Comparison of ENCODE assay signal across 20 cellular contexts in the genomic region with DNA sequence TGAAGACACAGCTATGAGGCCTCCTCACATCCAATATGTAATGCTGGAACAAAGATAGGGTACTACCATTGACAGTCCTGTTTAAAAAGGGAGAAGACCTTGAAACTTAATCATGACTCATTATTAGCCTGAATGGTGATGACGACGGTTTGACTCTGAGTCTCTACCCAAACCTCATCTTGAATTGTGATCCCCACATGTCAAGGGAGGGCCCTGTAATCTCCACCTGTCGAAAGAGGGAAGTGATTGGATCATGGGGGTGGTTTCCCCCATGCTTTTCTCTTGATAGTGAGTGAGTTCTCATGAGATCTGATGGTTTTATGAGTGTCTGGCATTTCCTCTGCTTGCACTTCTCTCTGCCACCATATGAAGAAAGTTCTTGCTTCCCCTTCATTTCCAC.
DNase-seq lines count a peak whose midpoint lies in the region; ATAC-seq and TF ChIP-seq lines count a peak whose summit lies in the region.
"Had no signal": no experiment of that assay in that cellular context is flagged by ENCODE, and none has a peak within 500 bp of the region (broad histone marks: within the 10 kb centered on the region; RNA-seq: fewer than 3 reads in every experiment).

No MANE protein-coding gene starts in this region.

- POLR2A ChIA-PET in naive thymus-derived CD4-positive, alpha-beta T cell (lab: Charles Lee): no interaction called here

- no peaks in the 10 kb centered on the region for H3K36me3 ChIP-seq in SK-N-MC (ENCODE audit: insufficient read depth, low read length)
- H3K36me3 ChIP-seq in smooth muscle cell (ENCODE audit: low read depth): no peaks in the 10 kb centered on the region
- no peaks in the 10 kb centered on the region for H3K36me3 ChIP-seq in naive thymus-derived CD4-positive, alpha-beta T cell (ENCODE audit: control insufficient read depth in 2 of 3, insufficient read depth in 3 of 3, low read length in 3 of 3)

- H3K79me2 ChIP-seq in smooth muscle cell (ENCODE audit: low read depth): no peaks in the 10 kb centered on the region

- H3K4me1 Mint-ChIP-seq in naive thymus-derived CD4-positive, alpha-beta T cell: no peaks in the 10 kb centered on the region

- H3K27me3 ChIP-seq in smooth muscle cell (ENCODE audit: low read depth): no peaks in the 10 kb centered on the region
- no peaks in the 10 kb centered on the region for H3K27me3 ChIP-seq in naive thymus-derived CD4-positive, alpha-beta T cell (ENCODE audit: control insufficient read depth in 2 of 2, insufficient read depth in 2 of 2, low read length in 2 of 2)

- H3K4me3 ChIP-seq in SK-N-MC (peak overlapping the region; percentile 52; the same call in 1 of the 2 replicates), smooth muscle cell (no peak overlapping the region)
- no peak overlapping the region for H3K4me3 ChIP-seq in naive thymus-derived CD4-positive, alpha-beta T cell (ENCODE audit: low read length)
- H3K4me3 ChIP-seq: PC-9 had no signal

- WGBS in smooth muscle cell (ENCODE audit: low lambda C conversion rate): 65% methylated on average over 3 of the region's 3 CpGs

- peaks cover 0 to 10% (median 6%) of the 10 kb centered on the region in 5 donors for H3K27me3 Mint-ChIP-seq in naive thymus-derived CD4-positive, alpha-beta T cell

- no peaks in the 10 kb centered on the region for H3F3A ChIP-seq in smooth muscle cell (ENCODE audit: low read depth)

- no peak overlapping the region for H3K4me2 ChIP-seq in smooth muscle cell
- H3K4me2 ChIP-seq: KMS-11, PC-9 had no signal

- H3K9me3 Mint-ChIP-seq in naive thymus-derived CD4-positive, alpha-beta T cell: peaks cover 0 to 6% (median 0%) of the 10 kb centered on the region in 11 donors

- H3K9ac ChIP-seq in SK-N-MC (ENCODE audit: insufficient read length) (no peak overlapping the region), smooth muscle cell (ENCODE audit: low read depth) (no peak overlapping the region)
- H3K9ac ChIP-seq: KMS-11 had no signal

- no peak overlapping the region for H2AFZ ChIP-seq in smooth muscle cell (ENCODE audit: low read depth)
- H2AFZ ChIP-seq: PC-9 had no signal

- DNase-seq in NOMO-1 treated with DMSO at 0.1 percent for 48 hours (lab: John Stamatoyannopoulos, UW; ENCODE audit: unreplicated experiment): peak; percentile 59
- DNase-seq in NOMO-1 treated with dmso at 0.1 percent for 144 hours (lab: John Stamatoyannopoulos, UW; ENCODE audit: unreplicated experiment): no peak
- DNase-seq in SK-N-MC (ENCODE audit: low read depth, low spot score): no peak
- DNase-seq in epithelial cell of prostate (ENCODE audit: low read depth, low spot score): no peak
- no peak for DNase-seq in smooth muscle cell (lab: John Stamatoyannopoulos, UW; ENCODE audit: unreplicated experiment)
- DNase-seq in naive thymus-derived CD4-positive, alpha-beta T cell: no peak
- DNase-seq: GF-D8, H7, NCI-H1417, NCI-H1694 treated with DMSO at 0.1 percent for 48 hours, NCI-H446, NCI-H526, PC-9, RPMI8226, SHP77 had no signal

- H4K20me1 ChIP-seq in smooth muscle cell (ENCODE audit: low read depth): no peaks in the 10 kb centered on the region

- CTCF ChIA-PET in naive thymus-derived CD4-positive, alpha-beta T cell (lab: Charles Lee): no interaction called here

- ATAC-seq in HG02588 (IDR thresholded peaks at IDR 0.05; ENCODE audit: unreplicated experiment) (no peak), GM18511 (IDR thresholded peaks at IDR 0.05; ENCODE audit: unreplicated experiment) (no peak)
- ATAC-seq in naive thymus-derived CD4-positive, alpha-beta T cell: no peak

- H3K4me3 Mint-ChIP-seq in naive thymus-derived CD4-positive, alpha-beta T cell: no peak overlapping the region

- no peak overlapping the region for H3K27ac Mint-ChIP-seq in naive thymus-derived CD4-positive, alpha-beta T cell

- intact Hi-C loops in naive thymus-derived CD4-positive, alpha-beta T cell (cut with micrococcal nuclease): no loop called here

- H3K4me1 ChIP-seq in smooth muscle cell (ENCODE audit: low read depth): no peaks in the 10 kb centered on the region
- no peaks in the 10 kb centered on the region for H3K4me1 ChIP-seq in naive thymus-derived CD4-positive, alpha-beta T cell (ENCODE audit: control insufficient read depth in 2 of 2, insufficient read depth in 2 of 2, low read length in 2 of 2)

- TF ChIP-seq CTCF in smooth muscle cell (IDR thresholded peaks at IDR 0.05; ENCODE audit: borderline replicate concordance, insufficient read depth, poor library complexity, severe bottlenecking): no peak

- H3K9me3 ChIP-seq in SK-N-MC (ENCODE audit: low read depth, low read length): no peaks in the 10 kb centered on the region
- H3K9me3 ChIP-seq in smooth muscle cell (replicated peaks; ENCODE audit: low read depth): no peaks in the 10 kb centered on the region
- H3K9me3 ChIP-seq in naive thymus-derived CD4-positive, alpha-beta T cell (ENCODE audit: control insufficient read depth in 2 of 3, low read length in 3 of 3): no peaks in the 10 kb centered on the region

- H3K27ac ChIP-seq in SK-N-MC: peak overlapping the region; percentile 92
- peak overlapping the region; percentile 36 for H3K27ac ChIP-seq in epithelial cell of prostate
- H3K27ac ChIP-seq in smooth muscle cell (ENCODE audit: low read depth): peak overlapping the region; percentile 29
- no peak overlapping the region for H3K27ac ChIP-seq in naive thymus-derived CD4-positive, alpha-beta T cell (ENCODE audit: low read depth, low read length)
- H3K27ac ChIP-seq: 22Rv1, C4-2B, KMS-11, PC-9 had no signal

- H3K36me3 Mint-ChIP-seq in naive thymus-derived CD4-positive, alpha-beta T cell: no peaks in the 10 kb centered on the region
